ENCODE assay signal across 8 cellular contexts in the genomic region with DNA sequence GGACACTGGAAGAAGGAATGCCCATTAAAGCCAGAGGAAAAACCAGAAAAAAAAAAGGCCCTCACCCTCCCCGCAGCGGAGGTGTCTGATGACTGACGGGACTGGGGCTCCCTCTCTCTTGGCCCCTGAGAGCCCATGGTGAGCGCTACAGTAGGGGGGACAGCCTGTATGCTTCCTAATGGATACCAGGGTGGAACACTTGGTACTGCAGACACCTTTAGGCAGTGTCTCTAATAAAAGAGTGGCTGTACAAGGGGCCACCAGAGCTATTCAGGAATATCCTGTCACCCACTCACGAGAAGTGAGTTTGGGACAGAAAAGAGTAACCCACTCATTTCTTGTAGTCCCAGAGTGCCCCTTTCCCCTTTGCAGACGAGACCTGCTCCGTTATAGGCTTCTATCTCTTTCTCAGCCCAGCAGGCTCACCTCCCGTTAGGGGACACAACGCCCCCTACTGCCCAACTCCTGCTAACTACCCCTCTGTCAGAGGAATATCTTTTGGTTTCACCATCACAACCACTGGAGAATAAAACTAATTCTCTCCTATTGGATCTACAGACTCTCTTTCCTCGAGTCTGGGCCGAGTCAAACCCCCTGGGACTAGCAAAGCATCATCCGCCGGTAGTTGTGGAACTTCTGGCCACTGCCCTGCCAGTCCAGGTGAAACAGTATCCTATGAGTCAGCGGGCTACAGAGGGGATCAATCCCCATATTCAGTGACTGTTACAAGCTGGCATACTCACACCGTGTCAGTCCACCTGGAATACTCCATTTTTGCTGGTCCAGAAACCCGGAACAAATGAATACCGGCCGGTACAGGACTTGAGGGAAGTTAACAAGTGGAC. TPM values are rescaled to one million over a fixed set of nuclear protein-coding genes. Genes with fewer than 3 reads are reported as not detected.
A peak's percentile ranks its signal among the peaks of the same experiment; 100 is the strongest.
DNase-seq lines count a peak whose midpoint lies in the region; ATAC-seq and TF ChIP-seq lines count a peak whose summit lies in the region.

No MANE protein-coding gene starts in this region.

- peak; percentile 52 for TF ChIP-seq CTCF in activated CD8-positive, alpha-beta T cell treated with anti-CD3 and anti-CD28 coated beads for 36 hours (IDR thresholded peaks at IDR 0.05)
- TF ChIP-seq CTCF in epithelial cell of proximal tubule (conservative IDR thresholded peaks at IDR 0.05; ENCODE audit: low read depth, low read length) (peak; percentile 83), nephron (IDR thresholded peaks at IDR 0.05; ENCODE audit: unreplicated experiment in 3 of 3) (peak; percentile 40 to 56 (median 46))

- CTCF ChIA-PET in activated CD8-positive, alpha-beta T cell treated with anti-CD3 and anti-CD28 coated beads for 36 hours (lab: Charles Lee), result interaction anchor here (0.7 to 1.3 kb wide), 3 partner anchors 12 to 62 kb away, joined by 3 to 6 read pairs (median 3); a partner anchor contains a TSS

- POLR2A ChIA-PET in activated CD8-positive, alpha-beta T cell treated with anti-CD3 and anti-CD28 coated beads for 36 hours (lab: Charles Lee), result no interaction called here

- H3K4me3 ChIP-seq in epithelial cell of proximal tubule (ENCODE audit: low read depth, low read length), result peak overlapping the region; percentile 7

- peaks cover 4% of the 10 kb centered on the region for H3K4me1 Mint-ChIP-seq in activated CD8-positive, alpha-beta T cell treated with anti-CD3 and anti-CD28 coated beads for 36 hours (ENCODE audit: low read depth)
- no peaks in the 10 kb centered on the region for H3K4me1 Mint-ChIP-seq in nephron

- DNase-seq in AG08396 (ENCODE audit: low spot score), result peak; percentile 54
- DNase-seq in NCI-H69 (lab: John Stamatoyannopoulos, UW), result peak; percentile 57
- peak; percentile 89 for DNase-seq in activated CD8-positive, alpha-beta T cell treated with anti-CD3 and anti-CD28 coated beads for 36 hours
- no peak for DNase-seq in epithelial cell of proximal tubule (ENCODE audit: low read depth)
- DNase-seq in stromal cell of bone marrow (ENCODE audit: low read depth), result peak; percentile 18

- H3K36me3 Mint-ChIP-seq in activated CD8-positive, alpha-beta T cell treated with anti-CD3 and anti-CD28 coated beads for 36 hours (ENCODE audit: low read depth), result no peaks in the 10 kb centered on the region
- no peaks in the 10 kb centered on the region for H3K36me3 Mint-ChIP-seq in nephron (ENCODE audit: low read depth)

- intact Hi-C loops in activated CD8-positive, alpha-beta T cell treated with anti-CD3 and anti-CD28 coated beads for 36 hours (cut with micrococcal nuclease), result no loop called here

- H3K27ac Mint-ChIP-seq in activated CD8-positive, alpha-beta T cell treated with anti-CD3 and anti-CD28 coated beads for 36 hours, result no peak overlapping the region
- no peak overlapping the region for H3K27ac Mint-ChIP-seq in nephron

- no peaks in the 10 kb centered on the region for H3K27me3 Mint-ChIP-seq in activated CD8-positive, alpha-beta T cell treated with anti-CD3 and anti-CD28 coated beads for 36 hours
- H3K27me3 Mint-ChIP-seq in nephron (ENCODE audit: low read depth), result peaks cover 9% of the 10 kb centered on the region

- ATAC-seq in GM18520 (IDR thresholded peaks at IDR 0.05; ENCODE audit: unreplicated experiment) (peak; percentile 77), HG03025 (IDR thresholded peaks at IDR 0.05; ENCODE audit: low FRiP score, unreplicated experiment) (peak; percentile 80)
- ATAC-seq in activated CD8-positive, alpha-beta T cell treated with anti-CD3 and anti-CD28 coated beads for 36 hours, result peak; percentile 99

- H3K4me3 Mint-ChIP-seq in activated CD8-positive, alpha-beta T cell treated with anti-CD3 and anti-CD28 coated beads for 36 hours, result no peak overlapping the region
- no peak overlapping the region for H3K4me3 Mint-ChIP-seq in nephron

- H3K9me3 Mint-ChIP-seq in activated CD8-positive, alpha-beta T cell treated with anti-CD3 and anti-CD28 coated beads for 36 hours, result no peaks in the 10 kb centered on the region
- no peaks in the 10 kb centered on the region for H3K9me3 Mint-ChIP-seq in nephron

RNA-seq across cellular contexts. Expression of a gene that starts 40.8 kb away (rescaled TPM):
- 10 to 100 TPM; 28.5 to 29.6 TPM for total RNA-seq in activated CD8-positive, alpha-beta T cell treated with anti-CD3 and anti-CD28 coated beads for 36 hours
- total RNA-seq in epithelial cell of proximal tubule, result 11.8 and 12.8 TPM in 2 replicates

RNA-seq across cellular contexts. Expression of a gene that starts 50.3 kb away (rescaled TPM):
- total RNA-seq in activated CD8-positive, alpha-beta T cell treated with anti-CD3 and anti-CD28 coated beads for 36 hours, result 1,000 to 10,000 TPM; 1,828 to 1,839 TPM
- total RNA-seq in epithelial cell of proximal tubule, result 2,026 and 2,298 TPM in 2 replicates
